In genomic region chr3:107634142-107634489, GRCh38 we compare ENCODE assay signal across 14 cellular contexts.
DNase-seq lines count a peak whose midpoint lies in the region; ATAC-seq, FAIRE-seq and TF ChIP-seq lines count a peak whose summit lies in the region.
"Had no signal": no experiment of that assay in that cellular context is flagged by ENCODE, and none has a peak within 500 bp of the region (broad histone marks: within the 10 kb centered on the region; RNA-seq: fewer than 3 reads in every experiment).

No MANE protein-coding gene starts in this region.

- FAIRE-seq in HepG2 (lab: Jason Lieb, UNC) = peak; percentile 12

- H3K4me3 ChIP-seq in HepG2 (replicated peaks in 1 of 3; ENCODE audit: insufficient read depth in 1 of 3, low read depth in 2 of 3, low read length in 3 of 3) (no peak overlapping the region), right lobe of liver (no peak overlapping the region)
- H3K4me3 ChIP-seq: coronary artery, MG63 had no signal

- POLR2A ChIA-PET in HepG2 (lab: Yijun Ruan, JAX) = no interaction called here

- TF ChIP-seq POLR2A in HepG2 (IDR thresholded peaks at IDR 0.05; ENCODE audit: insufficient read depth in 1 of 2, low read depth in 2 of 2, low read length in 2 of 2) (no peak), right lobe of liver (IDR thresholded peaks at IDR 0.05) (no peak)

- H3K9ac ChIP-seq in HepG2 (ENCODE audit: insufficient read depth, low read depth, low read length) = no peak overlapping the region

- no peaks in the 10 kb centered on the region for H3K27me3 Mint-ChIP-seq in CD14-positive monocyte (ENCODE audit: low read depth in 3 of 3)
- H3K27me3 Mint-ChIP-seq: activated naive CD8-positive, alpha-beta T cell treated with anti-CD3 and anti-CD28 coated beads, Interleukin-2, amount 50 U/mL, for 24 hours had no signal

- H3K4me1 ChIP-seq in HepG2 (ENCODE audit: insufficient read depth, low read length) (no peaks in the 10 kb centered on the region), right lobe of liver (no peaks in the 10 kb centered on the region), foreskin keratinocyte (peaks cover 4% of the 10 kb centered on the region)

- H3K27me3 ChIP-seq in HepG2 (ENCODE audit: control insufficient read depth in 1 of 2, insufficient read depth in 2 of 2, low read length in 2 of 2) = no peaks in the 10 kb centered on the region
- H3K27me3 ChIP-seq in right lobe of liver = no peaks in the 10 kb centered on the region
- no peaks in the 10 kb centered on the region for H3K27me3 ChIP-seq in foreskin keratinocyte
- H3K27me3 ChIP-seq: MG63 had no signal

- no peak for TF ChIP-seq EP300 in HepG2 (IDR thresholded peaks at IDR 0.05; ENCODE audit: low read depth in 2 of 2, low read length in 2 of 2)
- no peak for TF ChIP-seq EP300 in HepG2 (CRISPR knock-in tag; IDR thresholded peaks at IDR 0.05; ENCODE audit: borderline replicate concordance)

- peaks cover 3% of the 10 kb centered on the region; the same call in 1 of the 2 replicates for H4K20me1 ChIP-seq in HepG2 (ENCODE audit: insufficient read depth, low read length)

- CTCF ChIA-PET in HepG2 (lab: Yijun Ruan, JAX; ENCODE audit: low intra/inter-chr PET ratio, low total read pairs) = no interaction called here

- no peak for DNase-seq in HepG2 (ENCODE audit: low spot score)
- DNase-seq in right lobe of liver = no peak
- no peak for DNase-seq in NCI-H526 treated with DMSO at 0.1 percent for 48 hours (lab: John Stamatoyannopoulos, UW)
- DNase-seq in GOT3 (lab: John Stamatoyannopoulos, UW) = no peak
- DNase-seq in foreskin keratinocyte = no peak
- no peak for DNase-seq in CD14-positive monocyte (ENCODE audit: low spot score)
- DNase-seq: activated CD8-positive, alpha-beta memory T cell treated with anti-CD3 and anti-CD28 coated beads, Interleukin-2, amount 50 U/mL, for 4 hours; activated naive CD8-positive, alpha-beta T cell treated with anti-CD3 and anti-CD28 coated beads, Interleukin-2, amount 50 U/mL, for 24 hours; MG63; NCI-H226; substantia nigra had no signal

- no peak for TF ChIP-seq RAD21 in HepG2 (CRISPR knock-in tag; IDR thresholded peaks at IDR 0.05)

- H3K36me3 Mint-ChIP-seq in CD14-positive monocyte = peaks cover 0 to 3% of the 10 kb centered on the region in 2 donors

- ATAC-seq in HepG2 (no peak), right lobe of liver (no peak), HG02642 (IDR thresholded peaks at IDR 0.05; ENCODE audit: poor library complexity, unreplicated experiment) (peak; percentile 31), HG03342 (IDR thresholded peaks at IDR 0.05; ENCODE audit: unreplicated experiment) (peak; percentile 38), foreskin keratinocyte (no peak)

- H3K36me3 ChIP-seq in HepG2 (replicated peaks in 1 of 2; ENCODE audit: control insufficient read depth in 1 of 2, insufficient read depth in 2 of 2, low read length in 2 of 2) = no peaks in the 10 kb centered on the region; a peak in 2 of 5 replicates
- H3K36me3 ChIP-seq in right lobe of liver = no peaks in the 10 kb centered on the region
- H3K36me3 ChIP-seq: MG63 had no signal

- H3K27ac ChIP-seq in HepG2 (ENCODE audit: extremely low read length, insufficient read depth, low read length) (no peak overlapping the region), right lobe of liver (no peak overlapping the region), foreskin keratinocyte (no peak overlapping the region)
- H3K27ac ChIP-seq: coronary artery had no signal

- no peak overlapping the region for H2AFZ ChIP-seq in HepG2 (ENCODE audit: low read length)

- H3K4me2 ChIP-seq in HepG2 (ENCODE audit: low read depth, low read length) = no peak overlapping the region

- TF ChIP-seq CTCF in HepG2 (CRISPR knock-in tag; IDR thresholded peaks at IDR 0.05) (no peak), right lobe of liver (IDR thresholded peaks at IDR 0.05) (no peak), foreskin keratinocyte (conservative IDR thresholded peaks at IDR 0.05) (no peak), CD14-positive monocyte (IDR thresholded peaks at IDR 0.05) (no peak)

- in situ Hi-C loops in HepG2 (cut with HindIII; ENCODE audit: extremely low pct_ligation_motif_present, low pct_unique_long_range_greater_than_20kb) = no loop called here

- no TSS peak for BruUV-seq in HepG2 (replicated peaks; lab: Mats Ljungman, UMichigan)

- no peak overlapping the region for H3K27ac Mint-ChIP-seq in CD14-positive monocyte
- H3K27ac Mint-ChIP-seq: activated naive CD8-positive, alpha-beta T cell treated with anti-CD3 and anti-CD28 coated beads, Interleukin-2, amount 50 U/mL, for 24 hours had no signal

- H3K4me1 Mint-ChIP-seq in CD14-positive monocyte = peaks cover 42% of the 10 kb centered on the region

- H3K9me3 ChIP-seq in HepG2 (ENCODE audit: low read length) (no peaks in the 10 kb centered on the region), right lobe of liver (no peaks in the 10 kb centered on the region)
- H3K9me3 ChIP-seq: MG63 had no signal

- peaks cover 3% of the 10 kb centered on the region for H3K79me2 ChIP-seq in HepG2 (ENCODE audit: insufficient read depth, low read length)

- 92% methylated on average over 3 of the region's 3 CpGs for WGBS in HepG2 (ENCODE audit: low lambda C conversion rate)
- WGBS in right lobe of liver (ENCODE audit: insufficient coverage, low coverage, low lambda C conversion rate, missing lambda C conversion rate) = 91% methylated on average over 3 of the region's 3 CpGs

- intact Hi-C loops in HepG2 (cut with micrococcal nuclease; ENCODE audit: unreplicated experiment) = no loop called here
- intact Hi-C loops in right lobe of liver (cut with DNase I) = no loop called here
- intact Hi-C loops in CD14-positive monocyte (cut with micrococcal nuclease) = no loop called here

- no peaks in the 10 kb centered on the region for H3K9me3 Mint-ChIP-seq in CD14-positive monocyte
- H3K9me3 Mint-ChIP-seq: activated naive CD8-positive, alpha-beta T cell treated with anti-CD3 and anti-CD28 coated beads, Interleukin-2, amount 50 U/mL, for 24 hours had no signal

- no peak overlapping the region for H3K4me3 Mint-ChIP-seq in CD14-positive monocyte

TF ChIP-seq in HepG2, 621 proteins besides CTCF, POLR2A, EP300 and RAD21:
- no peak for TF ChIP-seq NR2F1 (CRISPR knock-in tag; IDR thresholded peaks at IDR 0.05)
- no peak for TF ChIP-seq ZNF839 (CRISPR knock-in tag; IDR thresholded peaks at IDR 0.05; ENCODE audit: borderline replicate concordance)
- TF ChIP-seq NCOA5 (CRISPR knock-in tag; IDR thresholded peaks at IDR 0.05) = no peak
- no peak for TF ChIP-seq HMGA1 (CRISPR knock-in tag; conservative IDR thresholded peaks at IDR 0.05)
- TF ChIP-seq KLF16 (CRISPR knock-in tag; IDR thresholded peaks at IDR 0.05) = no peak
- no peak for TF ChIP-seq ZNF619 (CRISPR knock-in tag; IDR thresholded peaks at IDR 0.05)
- TF ChIP-seq ZNF878 (CRISPR knock-in tag; IDR thresholded peaks at IDR 0.05) = no peak
- no peak for TF ChIP-seq RFXAP (CRISPR knock-in tag; IDR thresholded peaks at IDR 0.05; ENCODE audit: borderline replicate concordance)
- no peak for TF ChIP-seq ZNF614 (CRISPR knock-in tag; IDR thresholded peaks at IDR 0.05; ENCODE audit: borderline replicate concordance)
- no peak for TF ChIP-seq CEBPZ (IDR thresholded peaks at IDR 0.05; ENCODE audit: low read length)
- no peak for TF ChIP-seq HOXA9 (CRISPR knock-in tag; IDR thresholded peaks at IDR 0.05; ENCODE audit: borderline replicate concordance)
- TF ChIP-seq GLI4 (CRISPR knock-in tag; IDR thresholded peaks at IDR 0.05; ENCODE audit: borderline replicate concordance) = no peak
- no peak for TF ChIP-seq ZBTB38 (CRISPR knock-in tag; IDR thresholded peaks at IDR 0.05)
- no peak for TF ChIP-seq BHLHE40 (IDR thresholded peaks at IDR 0.05; ENCODE audit: low read length)
- TF ChIP-seq ZNF274 (CRISPR knock-in tag; IDR thresholded peaks at IDR 0.05) = no peak
- no peak for TF ChIP-seq SSRP1 (CRISPR knock-in tag; IDR thresholded peaks at IDR 0.05)
- no peak for TF ChIP-seq ZNF691 (CRISPR knock-in tag; IDR thresholded peaks at IDR 0.05; ENCODE audit: borderline replicate concordance, low read depth)
- TF ChIP-seq ZNF10 (CRISPR knock-in tag; IDR thresholded peaks at IDR 0.05; ENCODE audit: borderline replicate concordance, low read depth) = no peak

Comparison
In these comparisons a context has a peak if more than half of its experiments do, and no peak if none do; other contexts are left out.
1. ATAC-seq: peak in HG02642 (single experiment) and HG03342 (single experiment); none in HepG2 (single experiment), right lobe of liver (0 of 4) and foreskin keratinocyte (single experiment).